Comparison of ENCODE assay signal across 10 cellular contexts in genomic region chr7:12588259-12588904, GRCh38.
"Had no signal": no experiment of that assay in that cellular context is flagged by ENCODE, and none has a peak within 500 bp of the region (broad histone marks: within the 10 kb centered on the region; RNA-seq: fewer than 3 reads in every experiment).

No MANE protein-coding gene starts in this region.

- H3K4me3 ChIP-seq: GM23338 had no signal

- H3K4me2 ChIP-seq: GM23338, KMS-11 had no signal

- H3K27ac ChIP-seq: KMS-11 had no signal

- ATAC-seq: GM23338 had no signal

- H3K9ac ChIP-seq: KMS-11 had no signal

- DNase-seq: H9, HCEC 1CT, HFFc6, IMR-90, KBM-7 had no signal

- FAIRE-seq: H1, H54, HTR-8/SVneo had no signal

- H2AFZ ChIP-seq: GM23338 had no signal
